11 cellular contexts compared by ENCODE assay signal in the genomic region with DNA sequence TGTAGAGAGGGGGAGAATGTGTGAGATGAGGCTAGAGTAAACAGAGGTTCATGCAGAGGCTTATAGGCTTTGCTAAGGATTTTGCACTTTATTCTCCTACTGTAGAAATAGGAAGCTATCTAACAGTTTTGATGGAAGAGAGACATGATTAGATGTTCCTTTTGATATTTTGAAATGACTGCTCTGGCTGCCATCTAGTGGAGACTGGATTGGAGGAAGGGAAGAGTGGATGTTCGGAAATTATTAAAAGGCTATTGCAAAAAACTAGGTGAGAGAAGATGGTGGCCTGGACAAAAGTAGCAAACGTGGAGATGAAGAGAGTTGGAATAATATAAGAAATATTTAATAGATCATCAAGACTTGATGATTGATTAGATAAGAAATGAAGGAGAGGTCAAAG. TPM values are rescaled to one million over a fixed set of nuclear protein-coding genes. Genes with fewer than 3 reads are reported as not detected.
A peak's percentile ranks its signal among the peaks of the same experiment; 100 is the strongest.
DNase-seq lines count a peak whose midpoint lies in the region; ATAC-seq and TF ChIP-seq lines count a peak whose summit lies in the region.
"Had no signal": no experiment of that assay in that cellular context is flagged by ENCODE, and none has a peak within 500 bp of the region (broad histone marks: within the 10 kb centered on the region; RNA-seq: fewer than 3 reads in every experiment).

No MANE protein-coding gene starts in this region.

- H3K27ac ChIP-seq in sigmoid colon, result no peak overlapping the region
- H3K27ac ChIP-seq: BLaER1 treated with 17β-estradiol and CSF1 and Interleukin-3, amounts not matched to agents 10 nM and 100 nM; esophagus squamous epithelium had no signal

- intact Hi-C loops in sigmoid colon (cut with DNase I), result no loop called here

- H3K36me3 ChIP-seq in sigmoid colon, result no peaks in the 10 kb centered on the region
- H3K36me3 ChIP-seq: BLaER1 treated with 17β-estradiol and CSF1 and Interleukin-3, amounts not matched to agents 10 nM and 100 nM; esophagus squamous epithelium had no signal

- DNase-seq in NCI-H510A treated with DMSO at 0.1 percent for 48 hours (lab: John Stamatoyannopoulos, UW) (peak; percentile 9), NCI-H510A (lab: John Stamatoyannopoulos, UW) (no peak), NCI-H446 (lab: John Stamatoyannopoulos, UW) (peak; percentile 1 to 29), choroid plexus epithelial cell (ENCODE audit: low read depth) (peak; percentile 29), retina (peak; percentile 21), NCI-H187 treated with DMSO at 0.1 percent for 48 hours (lab: John Stamatoyannopoulos, UW) (no peak), sigmoid colon (no peak)
- DNase-seq: esophagus squamous epithelium, occipital lobe had no signal

- TF ChIP-seq POLR2A in sigmoid colon (IDR thresholded peaks at IDR 0.05), result no peak

- TF ChIP-seq CTCF in choroid plexus epithelial cell (conservative IDR thresholded peaks at IDR 0.05; ENCODE audit: low read depth, low read length) (peak; percentile 56), sigmoid colon (IDR thresholded peaks at IDR 0.05) (no peak)

- H3K27me3 ChIP-seq in sigmoid colon, result peaks cover 0 to under 1% (median 0%) of the 10 kb centered on the region in 3 donors
- H3K27me3 ChIP-seq: BLaER1 treated with 17β-estradiol and CSF1 and Interleukin-3, amounts not matched to agents 10 nM and 100 nM had no signal

- H3K9me3 ChIP-seq in sigmoid colon, result no peaks in the 10 kb centered on the region
- H3K9me3 ChIP-seq: BLaER1 treated with 17β-estradiol and CSF1 and Interleukin-3, amounts not matched to agents 10 nM and 100 nM; esophagus squamous epithelium had no signal

- H3K4me1 ChIP-seq in sigmoid colon, result no peaks in the 10 kb centered on the region
- H3K4me1 ChIP-seq: BLaER1 treated with 17β-estradiol and CSF1 and Interleukin-3, amounts not matched to agents 10 nM and 100 nM; esophagus squamous epithelium had no signal

- 8 to 32% methylated on average over 2 of the region's 2 CpGs for WGBS in sigmoid colon, 2 donors

- no peak for TF ChIP-seq EP300 in sigmoid colon (IDR thresholded peaks at IDR 0.05)

- H3K4me3 ChIP-seq in choroid plexus epithelial cell (ENCODE audit: low read depth, low read length) (no peak overlapping the region), sigmoid colon (no peak overlapping the region)
- H3K4me3 ChIP-seq: BLaER1 treated with 17β-estradiol and CSF1 and Interleukin-3, amounts not matched to agents 10 nM and 100 nM; esophagus squamous epithelium had no signal

- ATAC-seq in HG02981 (IDR thresholded peaks at IDR 0.05; ENCODE audit: unreplicated experiment), result no peak

RNA-seq across cellular contexts. Expression of gene SYN2, which starts 42.2 kb away (rescaled TPM):
- 1 to 10 TPM; 1.3 to 3.6 (median 2.1) TPM for total RNA-seq in sigmoid colon
- 1 to 10 TPM in 1 of 3 donors, under 1 TPM in 1, not detected in 1; 0.60 to 3.0 TPM for polyA plus RNA-seq in sigmoid colon

Comparison
In these comparisons a context has a peak if more than half of its experiments do, and no peak if none do; other contexts are left out.
1. DNase-seq: peak in NCI-H510A treated with DMSO at 0.1 percent for 48 hours (single experiment), NCI-H446 (2 of 2), choroid plexus epithelial cell (single experiment) and retina (single experiment); none in NCI-H510A (single experiment), NCI-H187 treated with DMSO at 0.1 percent for 48 hours (single experiment) and sigmoid colon (single experiment).